Comparison of ENCODE assay signal across 1 cellular context in the genomic region with DNA sequence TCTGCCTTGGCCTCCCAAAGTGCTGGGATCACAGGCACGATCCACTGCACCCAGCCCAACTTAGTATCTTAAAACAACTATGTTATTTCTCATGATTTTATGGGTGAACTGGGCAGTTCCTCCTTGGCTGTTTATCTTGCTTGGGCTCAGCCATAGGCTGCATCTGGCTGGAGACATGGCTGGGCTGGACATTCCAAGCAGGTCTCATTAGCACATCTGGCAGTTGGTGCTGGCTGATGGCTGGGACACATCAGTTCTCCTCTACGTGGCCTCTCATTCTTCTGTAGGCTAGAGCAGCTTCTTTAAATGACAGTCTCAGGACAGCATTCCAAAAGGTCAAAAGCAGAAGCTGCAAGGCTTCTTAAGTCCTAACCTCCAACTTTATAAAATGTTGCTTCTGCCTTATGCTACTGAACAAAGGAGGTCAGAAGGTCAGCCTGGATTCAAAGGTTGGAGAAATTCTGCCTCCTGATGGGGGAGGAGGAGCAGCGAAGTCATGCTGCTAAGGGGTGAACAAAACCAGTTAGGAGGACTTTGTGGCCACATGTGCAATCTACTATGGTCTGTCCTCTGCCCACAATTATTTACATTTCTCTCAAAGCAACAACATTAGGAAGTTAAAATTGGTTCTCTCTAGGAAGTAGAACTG.
TF ChIP-seq lines count a peak whose summit lies in the region.

No MANE protein-coding gene starts in this region.

TF ChIP-seq in K562, 482 proteins besides CTCF, POLR2A, EP300 and RAD21 (continued from another document and continues in another):
- TF ChIP-seq, protein P1, sequence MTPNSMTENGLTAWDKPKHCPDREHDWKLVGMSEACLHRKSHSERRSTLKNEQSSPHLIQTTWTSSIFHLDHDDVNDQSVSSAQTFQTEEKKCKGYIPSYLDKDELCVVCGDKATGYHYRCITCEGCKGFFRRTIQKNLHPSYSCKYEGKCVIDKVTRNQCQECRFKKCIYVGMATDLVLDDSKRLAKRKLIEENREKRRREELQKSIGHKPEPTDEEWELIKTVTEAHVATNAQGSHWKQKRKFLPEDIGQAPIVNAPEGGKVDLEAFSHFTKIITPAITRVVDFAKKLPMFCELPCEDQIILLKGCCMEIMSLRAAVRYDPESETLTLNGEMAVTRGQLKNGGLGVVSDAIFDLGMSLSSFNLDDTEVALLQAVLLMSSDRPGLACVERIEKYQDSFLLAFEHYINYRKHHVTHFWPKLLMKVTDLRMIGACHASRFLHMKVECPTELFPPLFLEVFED (CRISPR knock-in tag; conservative IDR thresholded peaks at IDR 0.05): no peak
- no peak for TF ChIP-seq TFAM (CRISPR knock-in tag; conservative IDR thresholded peaks at IDR 0.05)
- peak in 1 of 2 experiments; percentile 74; a peak in 1 of 4 replicates for TF ChIP-seq TEAD1 (CRISPR knock-in tag; IDR thresholded peaks at IDR 0.05)
- TF ChIP-seq, protein P2, sequence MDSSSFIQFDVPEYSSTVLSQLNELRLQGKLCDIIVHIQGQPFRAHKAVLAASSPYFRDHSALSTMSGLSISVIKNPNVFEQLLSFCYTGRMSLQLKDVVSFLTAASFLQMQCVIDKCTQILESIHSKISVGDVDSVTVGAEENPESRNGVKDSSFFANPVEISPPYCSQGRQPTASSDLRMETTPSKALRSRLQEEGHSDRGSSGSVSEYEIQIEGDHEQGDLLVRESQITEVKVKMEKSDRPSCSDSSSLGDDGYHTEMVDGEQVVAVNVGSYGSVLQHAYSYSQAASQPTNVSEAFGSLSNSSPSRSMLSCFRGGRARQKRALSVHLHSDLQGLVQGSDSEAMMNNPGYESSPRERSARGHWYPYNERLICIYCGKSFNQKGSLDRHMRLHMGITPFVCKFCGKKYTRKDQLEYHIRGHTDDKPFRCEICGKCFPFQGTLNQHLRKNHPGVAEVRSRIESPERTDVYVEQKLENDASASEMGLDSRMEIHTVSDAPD (CRISPR knock-in tag; IDR thresholded peaks at IDR 0.05): no peak
- no peak for TF ChIP-seq FOXA3 (CRISPR knock-in tag; conservative IDR thresholded peaks at IDR 0.05 in 1 of 2, IDR thresholded peaks at IDR 0.05 in 1 of 2)
- no peak for TF ChIP-seq NCOA2 (IDR thresholded peaks at IDR 0.05; ENCODE audit: partially characterized antibody in 2 of 2)
- TF ChIP-seq ZNF830 (CRISPR knock-in tag; IDR thresholded peaks at IDR 0.05): no peak
- TF ChIP-seq, protein P3, sequence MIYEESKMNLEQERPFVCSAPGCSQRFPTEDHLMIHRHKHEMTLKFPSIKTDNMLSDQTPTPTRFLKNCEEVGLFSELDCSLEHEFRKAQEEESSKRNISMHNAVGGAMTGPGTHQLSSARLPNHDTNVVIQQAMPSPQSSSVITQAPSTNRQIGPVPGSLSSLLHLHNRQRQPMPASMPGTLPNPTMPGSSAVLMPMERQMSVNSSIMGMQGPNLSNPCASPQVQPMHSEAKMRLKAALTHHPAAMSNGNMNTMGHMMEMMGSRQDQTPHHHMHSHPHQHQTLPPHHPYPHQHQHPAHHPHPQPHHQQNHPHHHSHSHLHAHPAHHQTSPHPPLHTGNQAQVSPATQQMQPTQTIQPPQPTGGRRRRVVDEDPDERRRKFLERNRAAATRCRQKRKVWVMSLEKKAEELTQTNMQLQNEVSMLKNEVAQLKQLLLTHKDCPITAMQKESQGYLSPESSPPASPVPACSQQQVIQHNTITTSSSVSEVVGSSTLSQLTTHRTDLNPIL (CRISPR knock-in tag; IDR thresholded peaks at IDR 0.05): no peak
- no peak for TF ChIP-seq MTA1 (IDR thresholded peaks at IDR 0.05; ENCODE audit: borderline replicate concordance)
- no peak for TF ChIP-seq KLF13 (tag; IDR thresholded peaks at IDR 0.05; ENCODE audit: borderline replicate concordance, low read depth)
- TF ChIP-seq ZNF217 (CRISPR knock-in tag; IDR thresholded peaks at IDR 0.05): no peak
- no peak for TF ChIP-seq NONO (IDR thresholded peaks at IDR 0.05; ENCODE audit: low read depth in 2 of 2, low read length in 1 of 2)
- TF ChIP-seq, protein P4, sequence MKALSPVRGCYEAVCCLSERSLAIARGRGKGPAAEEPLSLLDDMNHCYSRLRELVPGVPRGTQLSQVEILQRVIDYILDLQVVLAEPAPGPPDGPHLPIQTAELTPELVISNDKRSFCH (CRISPR knock-in tag; IDR thresholded peaks at IDR 0.05): no peak
- TF ChIP-seq, protein P4 (tag; IDR thresholded peaks at IDR 0.05): 0 out of 2 replicates have a peak, but pooled peaks have one; percentile 60
- no peak for TF ChIP-seq MIER1 (IDR thresholded peaks at IDR 0.05; ENCODE audit: low read depth)
- no peak for TF ChIP-seq RNF2 (IDR thresholded peaks at IDR 0.05)
- TF ChIP-seq, protein P5, sequence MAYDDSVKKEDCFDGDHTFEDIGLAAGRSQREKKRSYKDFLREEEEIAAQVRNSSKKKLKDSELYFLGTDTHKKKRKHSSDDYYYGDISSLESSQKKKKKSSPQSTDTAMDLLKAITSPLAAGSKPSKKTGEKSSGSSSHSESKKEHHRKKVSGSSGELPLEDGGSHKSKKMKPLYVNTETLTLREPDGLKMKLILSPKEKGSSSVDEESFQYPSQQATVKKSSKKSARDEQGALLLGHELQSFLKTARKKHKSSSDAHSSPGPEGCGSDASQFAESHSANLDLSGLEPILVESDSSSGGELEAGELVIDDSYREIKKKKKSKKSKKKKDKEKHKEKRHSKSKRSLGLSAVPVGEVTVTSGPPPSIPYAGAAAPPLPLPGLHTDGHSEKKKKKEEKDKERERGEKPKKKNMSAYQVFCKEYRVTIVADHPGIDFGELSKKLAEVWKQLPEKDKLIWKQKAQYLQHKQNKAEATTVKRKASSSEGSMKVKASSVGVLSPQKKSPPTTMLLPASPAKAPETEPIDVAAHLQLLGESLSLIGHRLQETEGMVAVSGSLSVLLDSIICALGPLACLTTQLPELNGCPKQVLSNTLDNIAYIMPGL (CRISPR knock-in tag; IDR thresholded peaks at IDR 0.05): no peak
- no peak for TF ChIP-seq CHD2 (IDR thresholded peaks at IDR 0.05; ENCODE audit: low read depth, low read length)
- no peak for TF ChIP-seq NUFIP1 (IDR thresholded peaks at IDR 0.05; ENCODE audit: partially characterized antibody)
- TF ChIP-seq FOXK1 (CRISPR knock-in tag; IDR thresholded peaks at IDR 0.05; ENCODE audit: borderline replicate concordance): no peak
- TF ChIP-seq, protein P6, sequence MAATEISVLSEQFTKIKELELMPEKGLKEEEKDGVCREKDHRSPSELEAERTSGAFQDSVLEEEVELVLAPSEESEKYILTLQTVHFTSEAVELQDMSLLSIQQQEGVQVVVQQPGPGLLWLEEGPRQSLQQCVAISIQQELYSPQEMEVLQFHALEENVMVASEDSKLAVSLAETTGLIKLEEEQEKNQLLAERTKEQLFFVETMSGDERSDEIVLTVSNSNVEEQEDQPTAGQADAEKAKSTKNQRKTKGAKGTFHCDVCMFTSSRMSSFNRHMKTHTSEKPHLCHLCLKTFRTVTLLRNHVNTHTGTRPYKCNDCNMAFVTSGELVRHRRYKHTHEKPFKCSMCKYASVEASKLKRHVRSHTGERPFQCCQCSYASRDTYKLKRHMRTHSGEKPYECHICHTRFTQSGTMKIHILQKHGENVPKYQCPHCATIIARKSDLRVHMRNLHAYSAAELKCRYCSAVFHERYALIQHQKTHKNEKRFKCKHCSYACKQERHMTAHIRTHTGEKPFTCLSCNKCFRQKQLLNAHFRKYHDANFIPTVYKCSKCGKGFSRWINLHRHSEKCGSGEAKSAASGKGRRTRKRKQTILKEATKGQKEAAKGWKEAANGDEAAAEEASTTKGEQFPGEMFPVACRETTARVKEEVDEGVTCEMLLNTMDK (IDR thresholded peaks at IDR 0.05; ENCODE audit: borderline replicate concordance, insufficient read depth, low read depth, low read length, poor library complexity, severe bottlenecking): no peak
- TF ChIP-seq POLR2AphosphoS5 (IDR thresholded peaks at IDR 0.05; ENCODE audit: control insufficient read depth, insufficient read depth, low read depth, low read length): no peak
- no peak for TF ChIP-seq PHB (CRISPR knock-in tag; IDR thresholded peaks at IDR 0.05)
- peak; percentile 45; the same call in 1 of the 2 replicates for TF ChIP-seq NR2C1 (IDR thresholded peaks at IDR 0.05)
- no peak for TF ChIP-seq NR2C1 (tag; IDR thresholded peaks at IDR 0.05)
- TF ChIP-seq ZFP1 (CRISPR knock-in tag; IDR thresholded peaks at IDR 0.05): no peak
- peak; percentile 10; the same call in 1 of the 2 replicates for TF ChIP-seq SPI1 (IDR thresholded peaks at IDR 0.05; ENCODE audit: borderline replicate concordance, low read depth, low read length)
- no peak for TF ChIP-seq ZNF274 (IDR thresholded peaks at IDR 0.05; ENCODE audit: borderline replicate concordance, low read depth, low read length)
- TF ChIP-seq, protein P7, sequence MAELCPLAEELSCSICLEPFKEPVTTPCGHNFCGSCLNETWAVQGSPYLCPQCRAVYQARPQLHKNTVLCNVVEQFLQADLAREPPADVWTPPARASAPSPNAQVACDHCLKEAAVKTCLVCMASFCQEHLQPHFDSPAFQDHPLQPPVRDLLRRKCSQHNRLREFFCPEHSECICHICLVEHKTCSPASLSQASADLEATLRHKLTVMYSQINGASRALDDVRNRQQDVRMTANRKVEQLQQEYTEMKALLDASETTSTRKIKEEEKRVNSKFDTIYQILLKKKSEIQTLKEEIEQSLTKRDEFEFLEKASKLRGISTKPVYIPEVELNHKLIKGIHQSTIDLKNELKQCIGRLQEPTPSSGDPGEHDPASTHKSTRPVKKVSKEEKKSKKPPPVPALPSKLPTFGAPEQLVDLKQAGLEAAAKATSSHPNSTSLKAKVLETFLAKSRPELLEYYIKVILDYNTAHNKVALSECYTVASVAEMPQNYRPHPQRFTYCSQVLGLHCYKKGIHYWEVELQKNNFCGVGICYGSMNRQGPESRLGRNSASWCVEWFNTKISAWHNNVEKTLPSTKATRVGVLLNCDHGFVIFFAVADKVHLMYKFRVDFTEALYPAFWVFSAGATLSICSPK (IDR thresholded peaks at IDR 0.05; ENCODE audit: borderline replicate concordance): no peak
- no peak for TF ChIP-seq CBX1 (IDR thresholded peaks at IDR 0.05; ENCODE audit: low read depth)
- TF ChIP-seq, protein P8, sequence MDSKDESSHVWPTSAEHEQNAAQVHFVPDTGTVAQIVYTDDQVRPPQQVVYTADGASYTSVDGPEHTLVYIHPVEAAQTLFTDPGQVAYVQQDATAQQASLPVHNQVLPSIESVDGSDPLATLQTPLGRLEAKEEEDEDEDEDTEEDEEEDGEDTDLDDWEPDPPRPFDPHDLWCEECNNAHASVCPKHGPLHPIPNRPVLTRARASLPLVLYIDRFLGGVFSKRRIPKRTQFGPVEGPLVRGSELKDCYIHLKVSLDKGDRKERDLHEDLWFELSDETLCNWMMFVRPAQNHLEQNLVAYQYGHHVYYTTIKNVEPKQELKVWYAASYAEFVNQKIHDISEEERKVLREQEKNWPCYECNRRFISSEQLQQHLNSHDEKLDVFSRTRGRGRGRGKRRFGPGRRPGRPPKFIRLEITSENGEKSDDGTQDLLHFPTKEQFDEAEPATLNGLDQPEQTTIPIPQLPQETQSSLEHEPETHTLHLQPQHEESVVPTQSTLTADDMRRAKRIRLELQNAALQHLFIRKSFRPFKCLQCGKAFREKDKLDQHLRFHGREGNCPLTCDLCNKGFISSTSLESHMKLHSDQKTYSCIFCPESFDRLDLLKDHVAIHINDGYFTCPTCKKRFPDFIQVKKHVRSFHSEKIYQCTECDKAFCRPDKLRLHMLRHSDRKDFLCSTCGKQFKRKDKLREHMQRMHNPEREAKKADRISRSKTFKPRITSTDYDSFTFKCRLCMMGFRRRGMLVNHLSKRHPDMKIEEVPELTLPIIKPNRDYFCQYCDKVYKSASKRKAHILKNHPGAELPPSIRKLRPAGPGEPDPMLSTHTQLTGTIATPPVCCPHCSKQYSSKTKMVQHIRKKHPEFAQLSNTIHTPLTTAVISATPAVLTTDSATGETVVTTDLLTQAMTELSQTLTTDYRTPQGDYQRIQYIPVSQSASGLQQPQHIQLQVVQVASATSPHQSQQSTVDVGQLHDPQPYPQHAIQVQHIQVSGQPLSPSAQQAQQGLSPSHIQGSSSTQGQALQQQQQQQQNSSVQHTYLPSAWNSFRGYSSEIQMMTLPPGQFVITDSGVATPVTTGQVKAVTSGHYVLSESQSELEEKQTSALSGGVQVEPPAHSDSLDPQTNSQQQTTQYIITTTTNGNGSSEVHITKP (IDR thresholded peaks at IDR 0.05; ENCODE audit: partially characterized antibody): peak; percentile 38
- 0 out of 2 replicates have a peak, but pooled peaks have one; percentile 30 for TF ChIP-seq TOE1 (IDR thresholded peaks at IDR 0.05; ENCODE audit: borderline replicate concordance)
- TF ChIP-seq TOE1 (CRISPR knock-in tag; IDR thresholded peaks at IDR 0.05; ENCODE audit: borderline replicate concordance, low read depth): no peak
- TF ChIP-seq, protein P9, sequence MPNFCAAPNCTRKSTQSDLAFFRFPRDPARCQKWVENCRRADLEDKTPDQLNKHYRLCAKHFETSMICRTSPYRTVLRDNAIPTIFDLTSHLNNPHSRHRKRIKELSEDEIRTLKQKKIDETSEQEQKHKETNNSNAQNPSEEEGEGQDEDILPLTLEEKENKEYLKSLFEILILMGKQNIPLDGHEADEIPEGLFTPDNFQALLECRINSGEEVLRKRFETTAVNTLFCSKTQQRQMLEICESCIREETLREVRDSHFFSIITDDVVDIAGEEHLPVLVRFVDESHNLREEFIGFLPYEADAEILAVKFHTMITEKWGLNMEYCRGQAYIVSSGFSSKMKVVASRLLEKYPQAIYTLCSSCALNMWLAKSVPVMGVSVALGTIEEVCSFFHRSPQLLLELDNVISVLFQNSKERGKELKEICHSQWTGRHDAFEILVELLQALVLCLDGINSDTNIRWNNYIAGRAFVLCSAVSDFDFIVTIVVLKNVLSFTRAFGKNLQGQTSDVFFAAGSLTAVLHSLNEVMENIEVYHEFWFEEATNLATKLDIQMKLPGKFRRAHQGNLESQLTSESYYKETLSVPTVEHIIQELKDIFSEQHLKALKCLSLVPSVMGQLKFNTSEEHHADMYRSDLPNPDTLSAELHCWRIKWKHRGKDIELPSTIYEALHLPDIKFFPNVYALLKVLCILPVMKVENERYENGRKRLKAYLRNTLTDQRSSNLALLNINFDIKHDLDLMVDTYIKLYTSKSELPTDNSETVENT (CRISPR knock-in tag; IDR thresholded peaks at IDR 0.05): no peak
- no peak for TF ChIP-seq NFYB (IDR thresholded peaks at IDR 0.05; ENCODE audit: extremely low read depth, insufficient read length)
- peak; percentile 27; the same call in 1 of the 2 replicates for TF ChIP-seq TEAD4 (IDR thresholded peaks at IDR 0.05; ENCODE audit: low read length)
- TF ChIP-seq TEAD4 (CRISPR knock-in tag; IDR thresholded peaks at IDR 0.05; ENCODE audit: borderline replicate concordance): 0 out of 2 replicates have a peak, but pooled peaks have one; percentile 19
- TF ChIP-seq PTBP1 (IDR thresholded peaks at IDR 0.05; ENCODE audit: low read depth, low read length): no peak
- TF ChIP-seq KDM5B (IDR thresholded peaks at IDR 0.05; ENCODE audit: insufficient replicate concordance, low read depth, low read length): no peak
- TF ChIP-seq, protein P10, sequence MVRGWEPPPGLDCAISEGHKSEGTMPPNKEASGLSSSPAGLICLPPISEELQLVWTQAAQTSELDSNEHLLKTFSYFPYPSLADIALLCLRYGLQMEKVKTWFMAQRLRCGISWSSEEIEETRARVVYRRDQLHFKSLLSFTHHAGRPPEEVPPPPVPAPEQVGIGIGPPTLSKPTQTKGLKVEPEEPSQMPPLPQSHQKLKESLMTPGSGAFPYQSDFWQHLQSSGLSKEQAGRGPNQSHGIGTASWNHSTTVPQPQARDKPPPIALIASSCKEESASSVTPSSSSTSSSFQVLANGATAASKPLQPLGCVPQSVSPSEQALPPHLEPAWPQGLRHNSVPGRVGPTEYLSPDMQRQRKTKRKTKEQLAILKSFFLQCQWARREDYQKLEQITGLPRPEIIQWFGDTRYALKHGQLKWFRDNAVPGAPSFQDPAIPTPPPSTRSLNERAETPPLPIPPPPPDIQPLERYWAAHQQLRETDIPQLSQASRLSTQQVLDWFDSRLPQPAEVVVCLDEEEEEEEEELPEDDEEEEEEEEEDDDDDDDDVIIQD (CRISPR knock-in tag; IDR thresholded peaks at IDR 0.05): no peak
- no peak for TF ChIP-seq ADNP (tag; IDR thresholded peaks at IDR 0.05)
- TF ChIP-seq TCF3 (CRISPR knock-in tag; IDR thresholded peaks at IDR 0.05): 0 out of 2 replicates have a peak, but pooled peaks have one; percentile 15
